Comparison of ENCODE assay signal across 23 cellular contexts in the genomic region with DNA sequence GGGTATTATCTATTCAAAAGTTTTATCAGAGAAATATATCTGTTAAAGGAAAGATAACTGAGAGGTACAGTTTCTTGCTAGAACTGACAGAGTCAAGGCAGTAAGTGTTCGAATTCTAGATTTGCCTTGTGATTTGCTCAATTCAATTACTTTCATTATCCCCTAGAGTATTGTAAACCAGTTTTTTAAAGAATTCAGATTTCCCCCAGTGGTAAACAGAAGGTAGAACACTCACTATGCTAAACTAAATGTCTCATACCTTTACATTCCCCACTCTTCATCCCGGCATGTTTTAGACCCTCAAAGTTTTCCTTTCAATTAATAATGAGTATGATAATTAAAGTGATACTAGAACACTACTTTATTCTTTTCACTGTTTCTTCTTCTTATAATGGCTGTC. TPM values are rescaled to one million over a fixed set of nuclear protein-coding genes. Genes with fewer than 3 reads are reported as not detected.
A peak's percentile ranks its signal among the peaks of the same experiment; 100 is the strongest.
DNase-seq lines count a peak whose midpoint lies in the region; ATAC-seq, FAIRE-seq and TF ChIP-seq lines count a peak whose summit lies in the region.
"Had no signal": no experiment of that assay in that cellular context is flagged by ENCODE, and none has a peak within 500 bp of the region (broad histone marks: within the 10 kb centered on the region; RNA-seq: fewer than 3 reads in every experiment).

No MANE protein-coding gene starts in this region.

- H3K36me3 Mint-ChIP-seq in mesothelial cell of epicardium: peaks cover 35% of the 10 kb centered on the region
- peaks cover 5% of the 10 kb centered on the region for H3K36me3 Mint-ChIP-seq in natural killer cell treated with Interleukin-12 subunit alpha and Interleukin-12 subunit beta and Interleukin-15 and Interleukin-18, amount 100 ng/mL, for 72 hours

- DNase-seq in DMS53 (lab: John Stamatoyannopoulos, UW): peak; percentile 8
- DNase-seq in DMS53 treated with DMSO at 0.1 percent for 48 hours (lab: John Stamatoyannopoulos, UW; ENCODE audit: unreplicated experiment): no peak
- DNase-seq in PC-3: no peak
- no peak for DNase-seq in mesothelial cell of epicardium (ENCODE audit: low spot score in 2 of 2, unreplicated experiment in 2 of 2)
- DNase-seq in pancreas: no peak
- no peak for DNase-seq in SK-N-DZ (ENCODE audit: low spot score)
- no peak for DNase-seq in natural killer cell treated with Interleukin-12 subunit alpha and Interleukin-12 subunit beta and Interleukin-15 and Interleukin-18, amount 100 ng/mL, for 72 hours (ENCODE audit: low spot score)
- DNase-seq: 8988T; AML-193; C1 segment of cervical spinal cord; CD8-positive, alpha-beta T cell; IMR-90; MV-4-11; NCI-H187; NCI-H446; NCI-H526; Right ventricle myocardium superior had no signal

- no peak overlapping the region for H3K4me2 ChIP-seq in PC-3 (ENCODE audit: low read length)
- H3K4me2 ChIP-seq: GM23338, KMS-11 had no signal

- H2AFZ ChIP-seq in PC-3 (ENCODE audit: low read length): no peak overlapping the region
- H2AFZ ChIP-seq: GM23338 had no signal

- peaks cover 29% of the 10 kb centered on the region; the same call in 1 of the 2 replicates for H3K36me3 ChIP-seq in PC-3 (ENCODE audit: low read depth, low read length)
- peaks cover 0 to 26% (median 6%) of the 10 kb centered on the region in 3 donors for H3K36me3 ChIP-seq in pancreas

- no peak for FAIRE-seq in pancreas (lab: Jason Lieb, UNC)
- FAIRE-seq: HTR-8/SVneo had no signal

- no peaks in the 10 kb centered on the region for H3K4me1 Mint-ChIP-seq in mesothelial cell of epicardium
- peaks cover 0 to 5% of the 10 kb centered on the region in 2 donors for H3K4me1 Mint-ChIP-seq in natural killer cell treated with Interleukin-12 subunit alpha and Interleukin-12 subunit beta and Interleukin-15 and Interleukin-18, amount 100 ng/mL, for 72 hours (ENCODE audit: low read depth in 2 of 2)
- H3K4me1 Mint-ChIP-seq: GM23338 had no signal

- intact Hi-C loops in PC-3 (cut with micrococcal nuclease): no loop called here
- intact Hi-C loops in pancreas (cut with DNase I): no loop called here

- H3K27ac Mint-ChIP-seq in mesothelial cell of epicardium: no peak overlapping the region
- no peak overlapping the region for H3K27ac Mint-ChIP-seq in natural killer cell treated with Interleukin-12 subunit alpha and Interleukin-12 subunit beta and Interleukin-15 and Interleukin-18, amount 100 ng/mL, for 72 hours
- H3K27ac Mint-ChIP-seq: CD8-positive, alpha-beta T cell; GM23338 had no signal

- no peaks in the 10 kb centered on the region for H3K27me3 Mint-ChIP-seq in mesothelial cell of epicardium (ENCODE audit: low read depth)
- H3K27me3 Mint-ChIP-seq in natural killer cell treated with Interleukin-12 subunit alpha and Interleukin-12 subunit beta and Interleukin-15 and Interleukin-18, amount 100 ng/mL, for 72 hours: no peaks in the 10 kb centered on the region

- H3K27me3 ChIP-seq in PC-3 (ENCODE audit: low read length) (no peaks in the 10 kb centered on the region), pancreas (no peaks in the 10 kb centered on the region)

- no peaks in the 10 kb centered on the region for H3K9me3 Mint-ChIP-seq in mesothelial cell of epicardium
- no peaks in the 10 kb centered on the region for H3K9me3 Mint-ChIP-seq in natural killer cell treated with Interleukin-12 subunit alpha and Interleukin-12 subunit beta and Interleukin-15 and Interleukin-18, amount 100 ng/mL, for 72 hours
- H3K9me3 Mint-ChIP-seq: CD8-positive, alpha-beta T cell; GM23338 had no signal

- H3K79me2 ChIP-seq in PC-3 (ENCODE audit: low read length): no peaks in the 10 kb centered on the region

- CTCF ChIA-PET in PC-3 (lab: Charles Lee): no interaction called here

- 70 to 93% methylated on average over 2 of the region's 2 CpGs for WGBS in pancreas, 2 donors

- no peak overlapping the region for H3K27ac ChIP-seq in PC-3 (ENCODE audit: low read length)
- no peak overlapping the region for H3K27ac ChIP-seq in pancreas
- H3K27ac ChIP-seq: KMS-11, SK-N-MC had no signal

- peak; percentile 58 for ATAC-seq in HG03175 (IDR thresholded peaks at IDR 0.05; ENCODE audit: unreplicated experiment)
- peak; percentile 27; the same call in 1 of the 2 replicates for ATAC-seq in PC-3
- no peak for ATAC-seq in pancreas
- no peak for ATAC-seq in natural killer cell treated with Interleukin-12 subunit alpha and Interleukin-12 subunit beta and Interleukin-15 and Interleukin-18, amount 100 ng/mL, for 72 hours
- ATAC-seq: CD8-positive, alpha-beta T cell; GM23338 had no signal

- POLR2A ChIA-PET in PC-3 (lab: Charles Lee; ENCODE audit: unreplicated experiment): no interaction called here

- H3F3A ChIP-seq in PC-3 (ENCODE audit: low read length, unreplicated experiment): no peaks in the 10 kb centered on the region

- H3K9me2 ChIP-seq in PC-3 (replicated peaks; ENCODE audit: low read length): no peaks in the 10 kb centered on the region

- TF ChIP-seq CTCF in PC-3 (conservative IDR thresholded peaks at IDR 0.05; ENCODE audit: low read depth, low read length) (peak; percentile 37; the same call in 1 of the 2 replicates), mesothelial cell of epicardium (IDR thresholded peaks at IDR 0.05; ENCODE audit: unreplicated experiment) (peak; percentile 28), pancreas (IDR thresholded peaks at IDR 0.05) (no peak)

- H3K4me3 ChIP-seq in PC-3 (ENCODE audit: low read length): no peak overlapping the region
- H3K4me3 ChIP-seq in pancreas: no peak overlapping the region
- H3K4me3 ChIP-seq: GM23338, HAP-1, SK-N-MC had no signal

- no peaks in the 10 kb centered on the region for H4K20me1 ChIP-seq in PC-3 (ENCODE audit: low read length)

- no peaks in the 10 kb centered on the region for H3K9me3 ChIP-seq in PC-3 (ENCODE audit: low read length)
- no peaks in the 10 kb centered on the region for H3K9me3 ChIP-seq in pancreas
- H3K9me3 ChIP-seq: HAP-1 had no signal

- H3K9ac ChIP-seq in PC-3 (ENCODE audit: low read length): no peak overlapping the region
- H3K9ac ChIP-seq: KMS-11 had no signal

- no peak overlapping the region for H3K4me3 Mint-ChIP-seq in mesothelial cell of epicardium
- H3K4me3 Mint-ChIP-seq in natural killer cell treated with Interleukin-12 subunit alpha and Interleukin-12 subunit beta and Interleukin-15 and Interleukin-18, amount 100 ng/mL, for 72 hours: no peak overlapping the region
- H3K4me3 Mint-ChIP-seq: CD8-positive, alpha-beta T cell; GM23338 had no signal

- 0 out of 2 replicates have a peak, but pooled peaks cover 4% of the 10 kb centered on the region for H3K4me1 ChIP-seq in PC-3 (ENCODE audit: insufficient read depth, low read length)
- no peaks in the 10 kb centered on the region for H3K4me1 ChIP-seq in pancreas
- H3K4me1 ChIP-seq: HAP-1 had no signal

- BruUV-seq in PC-3 (replicated peaks; lab: Mats Ljungman, UMichigan): no TSS peak

RNA-seq across cellular contexts. Expression of a gene that starts 28.6 kb away (rescaled TPM):
- 21.7 and 35.5 TPM in 2 replicates for total RNA-seq in PC-3 (2014; rRNA removed)
- 30.4 to 33.9 TPM (median 33.8 TPM) in 3 replicates for total RNA-seq in mesothelial cell of epicardium
- 10 to 100 TPM in 2 of 6 donors, 1 to 10 TPM in 4; 5.4 to 14.7 (median 9.2) TPM for total RNA-seq in pancreas
- 10 to 100 TPM in 1 of 2 donors, 1 to 10 TPM in 1; 5.6 to 12.8 TPM for polyA plus RNA-seq in pancreas
- polyA plus RNA-seq in SK-N-DZ (2014; cell fraction: cytosol; rRNA removed): 14.6 and 16.3 TPM in 2 replicates
- 13.2 and 14.8 TPM in 2 replicates for polyA plus RNA-seq in SK-N-DZ (2014; cell fraction: nucleus; rRNA removed)
- 10 to 100 TPM; 19.5 to 35.7 TPM for total RNA-seq in natural killer cell treated with Interleukin-12 subunit alpha and Interleukin-12 subunit beta and Interleukin-15 and Interleukin-18, amount 100 ng/mL, for 72 hours

Comparison
In these comparisons a context has a peak if more than half of its experiments do, and no peak if none do; other contexts are left out.
1. ATAC-seq: peak in HG03175 (single experiment) and PC-3 (single experiment); none in pancreas (0 of 4) and natural killer cell treated with Interleukin-12 subunit alpha and Interleukin-12 subunit beta and Interleukin-15 and Interleukin-18, amount 100 ng/mL, for 72 hours (0 of 2).
2. CTCF ChIP-seq: peak in PC-3 (single experiment) and mesothelial cell of epicardium (single experiment); none in pancreas (0 of 4).